In the genomic region with DNA sequence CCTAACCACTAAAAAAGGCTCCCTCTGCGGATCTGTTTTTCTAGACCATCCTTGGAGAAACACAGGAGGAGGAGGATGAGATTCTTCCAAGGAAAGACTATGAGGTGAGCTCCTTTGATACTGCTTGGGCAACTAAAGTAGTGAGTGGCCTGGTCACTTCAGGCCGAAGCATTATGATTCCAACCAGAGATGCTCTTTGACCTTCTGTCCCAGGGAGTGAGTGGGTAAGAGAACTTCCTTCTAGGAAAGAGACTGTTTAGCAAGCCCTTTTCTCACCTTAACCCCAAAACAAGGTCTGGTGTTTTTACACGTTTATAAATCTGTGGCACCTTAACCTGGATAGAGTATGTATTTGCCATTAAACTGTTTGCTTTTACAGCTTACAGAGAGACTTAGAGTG, we compare ENCODE assay signal across 9 cellular contexts. TPM values are rescaled to one million over a fixed set of nuclear protein-coding genes. Genes with fewer than 3 reads are reported as not detected.
A peak's percentile ranks its signal among the peaks of the same experiment; 100 is the strongest.
DNase-seq lines count a peak whose midpoint lies in the region; ATAC-seq and TF ChIP-seq lines count a peak whose summit lies in the region.
"Had no signal": no experiment of that assay in that cellular context is flagged by ENCODE, and none has a peak within 500 bp of the region (broad histone marks: within the 10 kb centered on the region; RNA-seq: fewer than 3 reads in every experiment).

No MANE protein-coding gene starts in this region.

- no peak for ATAC-seq in GM18502 (IDR thresholded peaks at IDR 0.05; ENCODE audit: poor library complexity, unreplicated experiment)

- peaks cover 18% of the 10 kb centered on the region; the same call in 1 of the 2 replicates for H3K36me3 ChIP-seq in Karpas-422 (ENCODE audit: insufficient read depth, low read length)

- H3K4me1 ChIP-seq in Karpas-422 (ENCODE audit: low read length) = peaks cover 48% of the 10 kb centered on the region

- H3K27me3 Mint-ChIP-seq in nephron progenitor cell (ENCODE audit: low read depth, poor library complexity) = no peaks in the 10 kb centered on the region

- no peak overlapping the region for H2AFZ ChIP-seq in Karpas-422 (ENCODE audit: low read length)

- TF ChIP-seq CTCF in AG10803 (conservative IDR thresholded peaks at IDR 0.05; ENCODE audit: low read length) (no peak), dorsolateral prefrontal cortex (IDR thresholded peaks at IDR 0.05 in 54 of 56, conservative IDR thresholded peaks at IDR 0.05 in 2 of 56; ENCODE audit: low read depth in 1 of 56, partially characterized antibody in 56 of 56) (no peak), nephron progenitor cell (IDR thresholded peaks at IDR 0.05) (no peak)

- no peaks in the 10 kb centered on the region for H3K9me3 ChIP-seq in Karpas-422 (ENCODE audit: low read length)

- H3K36me3 Mint-ChIP-seq in nephron progenitor cell (ENCODE audit: low read depth) = peaks cover 34% of the 10 kb centered on the region

- peak overlapping the region; percentile 82 for H3K4me2 ChIP-seq in Karpas-422 (ENCODE audit: low read depth, low read length, poor library complexity, severe bottlenecking)

- H3K27me3 ChIP-seq in Karpas-422 (ENCODE audit: low read length) (no peaks in the 10 kb centered on the region), dorsolateral prefrontal cortex (no peaks in the 10 kb centered on the region)

- DNase-seq in AG10803 (ENCODE audit: low read depth) (no peak), Karpas-422 (no peak), dorsolateral prefrontal cortex (no peak), nephron progenitor cell (no peak), NCI-H1436 treated with DMSO at 0.1 percent for 48 hours (lab: John Stamatoyannopoulos, UW) (no peak), 8988T (no peak), inferior parietal cortex (ENCODE audit: extremely low spot score) (no peak)
- DNase-seq: NCI-H2029 had no signal

- H3K4me3 ChIP-seq in AG10803 (ENCODE audit: low read length) = peak overlapping the region; percentile 93
- peak overlapping the region; percentile 74 for H3K4me3 ChIP-seq in Karpas-422 (ENCODE audit: low read length)
- peak overlapping the region in 58 of 59 donors; percentile 61 to 100 (median 93) for H3K4me3 ChIP-seq in dorsolateral prefrontal cortex

- H3K9me2 ChIP-seq in Karpas-422 (replicated peaks; ENCODE audit: insufficient read depth, low read length) = no peaks in the 10 kb centered on the region

- peak overlapping the region; percentile 58 for H3K27ac ChIP-seq in Karpas-422 (ENCODE audit: low read length)
- peak overlapping the region in 54 of 59 donors; percentile 88 to 99 (median 95) for H3K27ac ChIP-seq in dorsolateral prefrontal cortex

- H3K79me2 ChIP-seq in Karpas-422 (ENCODE audit: low read length) = peaks cover 55% of the 10 kb centered on the region

- peaks cover 64% of the 10 kb centered on the region for H3K4me1 Mint-ChIP-seq in nephron progenitor cell

- no peaks in the 10 kb centered on the region for H3K9me3 Mint-ChIP-seq in nephron progenitor cell

- H3K9ac ChIP-seq in Karpas-422 (ENCODE audit: low read length) = peak overlapping the region; percentile 74

- peak overlapping the region; percentile 98 for H3K4me3 Mint-ChIP-seq in nephron progenitor cell

- intact Hi-C loops in dorsolateral prefrontal cortex (cut with DNase I) = loop anchor here (2.0 to 10.0 kb wide), 5 partner anchors 70 to 162 kb away; partner anchors contain the start of genes AGTRAP (in 2 of the 2), FBXO2 (in 1 of the 2) and FBXO44 (in 1 of the 2)

- H4K20me1 ChIP-seq in Karpas-422 (ENCODE audit: insufficient read depth, low read depth, low read length) = no peaks in the 10 kb centered on the region

- H3K27ac Mint-ChIP-seq in nephron progenitor cell = peak overlapping the region; percentile 99

RNA-seq across cellular contexts. Expression of gene CLCN6, which starts 1.1 kb away (rescaled TPM):
- 20.0 and 22.0 TPM in 2 replicates for total RNA-seq in Karpas-422 (2014; rRNA removed; shearing (Covaris generic); ENCODE audit: low replicate concordance)
- 10 to 100 TPM; 51.7 to 92.9 (median 69.7) TPM for total RNA-seq in dorsolateral prefrontal cortex

RNA-seq across cellular contexts. Expression of gene MTHFR, which starts 1.3 kb away (rescaled TPM):
- total RNA-seq in Karpas-422 (2014; rRNA removed; shearing (Covaris generic); ENCODE audit: low replicate concordance) = 32.5 and 57.0 TPM in 2 replicates
- total RNA-seq in dorsolateral prefrontal cortex = 10 to 100 TPM; 31.4 to 70.6 (median 41.5) TPM

RNA-seq across cellular contexts. Expression of gene NPPA, which starts 40.5 kb away (rescaled TPM):
- not detected in 2 replicates for total RNA-seq in Karpas-422 (2014; rRNA removed; shearing (Covaris generic); ENCODE audit: low replicate concordance)
- total RNA-seq in dorsolateral prefrontal cortex = 1 to 10 TPM in 97 of 120 experiments, under 1 TPM in 14, not detected in 9; 0.58 to 9.9 (median 1.9) TPM

RNA-seq across cellular contexts. Expression of gene C1orf167, which starts 45.1 kb away (rescaled TPM):
- total RNA-seq in Karpas-422 (2014; rRNA removed; shearing (Covaris generic); ENCODE audit: low replicate concordance) = not detected in 2 replicates
- 1 to 10 TPM in 2 of 120 experiments, under 1 TPM in 23, not detected in 95; 0.14 to 1.8 (median 0.57) TPM for total RNA-seq in dorsolateral prefrontal cortex

RNA-seq across cellular contexts. Expression of gene NPPB, which starts 51.7 kb away (rescaled TPM):
- not detected in 2 replicates for total RNA-seq in Karpas-422 (2014; rRNA removed; shearing (Covaris generic); ENCODE audit: low replicate concordance)
- total RNA-seq in dorsolateral prefrontal cortex = 1 to 10 TPM in 2 of 120 experiments, under 1 TPM in 5, not detected in 113; 0.70 to 1.4 (median 0.84) TPM
